34 cellular contexts compared by ENCODE assay signal in the genomic region with DNA sequence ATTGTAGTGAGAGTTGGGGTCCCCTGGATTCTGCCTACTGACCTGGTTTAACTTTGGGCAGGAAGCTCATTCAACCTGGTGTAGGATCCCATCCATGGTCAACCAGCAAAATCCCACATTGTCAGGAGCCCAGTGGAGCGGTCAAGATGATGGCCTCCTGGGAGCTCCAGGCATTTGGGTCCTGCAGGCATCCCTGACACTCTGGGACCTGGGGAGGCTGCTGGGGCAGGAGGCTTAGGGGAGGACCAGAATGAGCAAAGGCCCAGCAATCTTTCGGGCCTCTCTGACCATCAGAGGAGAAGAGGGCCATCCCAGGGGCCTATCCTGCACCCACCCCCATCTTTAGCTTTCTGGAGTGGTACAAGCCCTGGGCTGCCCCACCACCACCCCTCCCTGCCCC.
"Had no signal": no experiment of that assay in that cellular context is flagged by ENCODE, and none has a peak within 500 bp of the region (broad histone marks: within the 10 kb centered on the region; RNA-seq: fewer than 3 reads in every experiment).

No MANE protein-coding gene starts in this region.

- H3K27ac ChIP-seq: adrenal gland, body of pancreas, coronary artery, dorsolateral prefrontal cortex, foreskin keratinocyte, gastrocnemius medialis, WERI-Rb-1 had no signal

- ATAC-seq: activated CD4-positive, CD25-positive, alpha-beta regulatory T cell treated with anti-CD3 and anti-CD28 coated beads, Interleukin-2, amount 50 U/mL, for 24 hours; activated CD8-positive, alpha-beta memory T cell treated with anti-CD3 and anti-CD28 coated beads, Interleukin-2, amount 10 ng/mL, durations not matched to agents 7 days and 5 days; activated CD8-positive, alpha-beta T cell treated with anti-CD3 and anti-CD28 coated beads, Interleukin-2, amount 10 ng/mL, durations not matched to agents 7 days and 5 days; activated naive CD8-positive, alpha-beta T cell treated with anti-CD3 and anti-CD28 coated beads, Interleukin-2, amount 50 U/mL, for 24 hours; body of pancreas; esophagus mucosa; foreskin keratinocyte; gastrocnemius medialis; T-helper 17 cell had no signal

- DNase-seq: activated B cell treated with CpG ODN at 0.5 μM for 24 hours; activated CD4-positive, alpha-beta memory T cell treated with anti-CD3 and anti-CD28 coated beads for 36 hours; activated CD4-positive, alpha-beta T cell treated with anti-CD3 and anti-CD28 coated beads for 48 hours; activated CD8-positive, alpha-beta memory T cell treated with anti-CD3 and anti-CD28 coated beads, Interleukin-2, amount 10 ng/mL, durations not matched to agents 7 days and 5 days; activated CD8-positive, alpha-beta memory T cell treated with anti-CD3 and anti-CD28 coated beads, Interleukin-2, amount 50 U/mL, for 4 hours; activated CD8-positive, alpha-beta T cell treated with anti-CD3 and anti-CD28 coated beads, Interleukin-2, amount 10 ng/mL, durations not matched to agents 7 days and 5 days; activated effector memory CD4-positive, alpha-beta T cell treated with anti-CD3 and anti-CD28 coated beads, Interleukin-2, amount 50 U/mL, for 16 hours; activated naive CD4-positive, alpha-beta T cell treated with anti-CD3 and anti-CD28 coated beads for 36 hours; activated naive CD8-positive, alpha-beta T cell treated with anti-CD3 and anti-CD28 coated beads for 36 hours; activated naive CD8-positive, alpha-beta T cell treated with anti-CD3 and anti-CD28 coated beads, Interleukin-2, amount 50 U/mL, for 24 hours; activated T-cell treated with anti-CD3 and anti-CD28 coated beads, Interleukin-2, amount 50 U/mL, for 1 hour; activated T-cell treated with anti-CD3 and anti-CD28 coated beads, Interleukin-2, amount 50 U/mL, for 48 hours; adrenal gland; amygdala; body of pancreas; central memory CD4-positive, alpha-beta T cell; cerebellar nuclear complex; effector memory CD4-positive, alpha-beta T cell; endodermal cell; foreskin keratinocyte; gastrocnemius medialis; T-helper 1 cell; T-helper 17 cell; T1000; WERI-Rb-1 had no signal

- H3K9me3 Mint-ChIP-seq: activated B cell treated with CpG ODN at 0.5 μM for 24 hours; activated CD4-positive, alpha-beta memory T cell treated with anti-CD3 and anti-CD28 coated beads for 36 hours; activated naive CD4-positive, alpha-beta T cell treated with anti-CD3 and anti-CD28 coated beads for 36 hours; activated naive CD4-positive, alpha-beta T cell treated with anti-CD3 and anti-CD28 coated beads, Interleukin-2, amount 50 U/mL, for 24 hours; activated naive CD8-positive, alpha-beta T cell treated with anti-CD3 and anti-CD28 coated beads for 36 hours; activated naive CD8-positive, alpha-beta T cell treated with anti-CD3 and anti-CD28 coated beads, Interleukin-2, amount 50 U/mL, for 24 hours; activated T-helper 1 cell treated with anti-CD3 and anti-CD28 coated beads, Interleukin-12 subunit alpha, Interleukin-12 subunit beta, Interleukin-2, Interleukin-4 antibody, amounts not matched to agents 30 ng/mL and 10 ng/mL and 1 ng/mL, durations not matched to agents 14 hours and 24 hours and 36 hours; activated T-helper 2 cell treated with anti-CD3 and anti-CD28 coated beads, Interferon-gamma antibody, Interleukin-2, Interleukin-4, amounts not matched to agents 10 μg/mL and 5 μg/mL and 100 μg/mL, durations not matched to agents 14 hours and 24 hours and 36 hours; dendritic cell treated with granulocyte-macrophage colony-stimulating factor and Interleukin-4, amounts not matched to agents 40 ng/mL and 50 ng/mL, for 4 days; endodermal cell; T-helper 2 cell treated with Interferon-gamma antibody and Interleukin-4, amounts not matched to agents 5 μg/mL and 100 μg/mL, for 36 hours had no signal

- H3K36me3 ChIP-seq: adrenal gland, gastrocnemius medialis, WERI-Rb-1 had no signal

- H3K27me3 Mint-ChIP-seq: activated naive CD4-positive, alpha-beta T cell treated with anti-CD3 and anti-CD28 coated beads, Interleukin-2, amount 50 U/mL, for 24 hours; activated naive CD8-positive, alpha-beta T cell treated with anti-CD3 and anti-CD28 coated beads, Interleukin-2, amount 50 U/mL, for 24 hours had no signal

- H3K4me1 Mint-ChIP-seq: activated B cell treated with CpG ODN at 0.5 μM for 24 hours; activated CD8-positive, alpha-beta memory T cell treated with anti-CD3 and anti-CD28 coated beads, Interleukin-2, amount 10 ng/mL, durations not matched to agents 7 days and 5 days; activated naive CD4-positive, alpha-beta T cell treated with anti-CD3 and anti-CD28 coated beads, Interleukin-2, amount 50 U/mL, for 24 hours; activated naive CD8-positive, alpha-beta T cell treated with anti-CD3 and anti-CD28 coated beads for 36 hours; activated naive CD8-positive, alpha-beta T cell treated with anti-CD3 and anti-CD28 coated beads, Interleukin-2, amount 50 U/mL, for 24 hours; T-helper 17 cell had no signal

- H3K27me3 ChIP-seq: adrenal gland, body of pancreas, dorsolateral prefrontal cortex, gastrocnemius medialis had no signal

- H3K4me3 ChIP-seq: adrenal gland, body of pancreas, coronary artery, dorsolateral prefrontal cortex, gastrocnemius medialis had no signal

- H3K4me1 ChIP-seq: adrenal gland, foreskin keratinocyte, gastrocnemius medialis had no signal

- H3K9me3 ChIP-seq: adrenal gland, body of pancreas, gastrocnemius medialis had no signal

- H3K4me3 Mint-ChIP-seq: activated B cell treated with CpG ODN at 0.5 μM for 24 hours; activated CD4-positive, alpha-beta memory T cell treated with anti-CD3 and anti-CD28 coated beads for 36 hours; activated CD8-positive, alpha-beta memory T cell treated with anti-CD3 and anti-CD28 coated beads, Interleukin-2, amount 10 ng/mL, durations not matched to agents 7 days and 5 days; activated CD8-positive, alpha-beta T cell treated with anti-CD3 and anti-CD28 coated beads, Interleukin-2, amount 10 ng/mL, durations not matched to agents 7 days and 5 days; activated naive CD4-positive, alpha-beta T cell treated with anti-CD3 and anti-CD28 coated beads for 36 hours; activated naive CD4-positive, alpha-beta T cell treated with anti-CD3 and anti-CD28 coated beads, Interleukin-2, amount 50 U/mL, for 24 hours; activated naive CD8-positive, alpha-beta T cell treated with anti-CD3 and anti-CD28 coated beads for 36 hours; activated naive CD8-positive, alpha-beta T cell treated with anti-CD3 and anti-CD28 coated beads, Interleukin-2, amount 50 U/mL, for 24 hours; activated T-helper 1 cell treated with anti-CD3 and anti-CD28 coated beads, Interleukin-12 subunit alpha, Interleukin-12 subunit beta, Interleukin-2, Interleukin-4 antibody, amounts not matched to agents 30 ng/mL and 10 ng/mL and 1 ng/mL, durations not matched to agents 14 hours and 24 hours and 36 hours; dendritic cell treated with granulocyte-macrophage colony-stimulating factor and Interleukin-4, amounts not matched to agents 40 ng/mL and 50 ng/mL, for 4 days; endodermal cell; T-helper 17 cell; T-helper 2 cell treated with Interferon-gamma antibody and Interleukin-4, amounts not matched to agents 5 μg/mL and 100 μg/mL, for 36 hours had no signal

- H3K27ac Mint-ChIP-seq: activated B cell treated with CpG ODN at 0.5 μM for 24 hours; activated CD4-positive, alpha-beta memory T cell treated with anti-CD3 and anti-CD28 coated beads for 36 hours; activated CD8-positive, alpha-beta memory T cell treated with anti-CD3 and anti-CD28 coated beads, Interleukin-2, amount 10 ng/mL, durations not matched to agents 7 days and 5 days; activated CD8-positive, alpha-beta T cell treated with anti-CD3 and anti-CD28 coated beads, Interleukin-2, amount 10 ng/mL, durations not matched to agents 7 days and 5 days; activated naive CD4-positive, alpha-beta T cell treated with anti-CD3 and anti-CD28 coated beads for 36 hours; activated naive CD4-positive, alpha-beta T cell treated with anti-CD3 and anti-CD28 coated beads, Interleukin-2, amount 50 U/mL, for 24 hours; activated naive CD8-positive, alpha-beta T cell treated with anti-CD3 and anti-CD28 coated beads for 36 hours; activated naive CD8-positive, alpha-beta T cell treated with anti-CD3 and anti-CD28 coated beads, Interleukin-2, amount 50 U/mL, for 24 hours; activated T-helper 1 cell treated with anti-CD3 and anti-CD28 coated beads, Interleukin-12 subunit alpha, Interleukin-12 subunit beta, Interleukin-2, Interleukin-4 antibody, amounts not matched to agents 30 ng/mL and 10 ng/mL and 1 ng/mL, durations not matched to agents 14 hours and 24 hours and 36 hours; activated T-helper 2 cell treated with anti-CD3 and anti-CD28 coated beads, Interferon-gamma antibody, Interleukin-2, Interleukin-4, amounts not matched to agents 10 μg/mL and 5 μg/mL and 100 μg/mL, durations not matched to agents 14 hours and 24 hours and 36 hours; dendritic cell treated with granulocyte-macrophage colony-stimulating factor and Interleukin-4, amounts not matched to agents 40 ng/mL and 50 ng/mL, for 4 days; endodermal cell; T-helper 2 cell treated with Interferon-gamma antibody and Interleukin-4, amounts not matched to agents 5 μg/mL and 100 μg/mL, for 36 hours had no signal

- H3K36me3 Mint-ChIP-seq: activated CD4-positive, alpha-beta memory T cell treated with anti-CD3 and anti-CD28 coated beads for 36 hours; activated CD8-positive, alpha-beta memory T cell treated with anti-CD3 and anti-CD28 coated beads, Interleukin-2, amount 10 ng/mL, durations not matched to agents 7 days and 5 days; activated naive CD4-positive, alpha-beta T cell treated with anti-CD3 and anti-CD28 coated beads, Interleukin-2, amount 50 U/mL, for 24 hours; activated naive CD8-positive, alpha-beta T cell treated with anti-CD3 and anti-CD28 coated beads for 36 hours had no signal
